8 cellular contexts compared by ENCODE assay signal in the genomic region with DNA sequence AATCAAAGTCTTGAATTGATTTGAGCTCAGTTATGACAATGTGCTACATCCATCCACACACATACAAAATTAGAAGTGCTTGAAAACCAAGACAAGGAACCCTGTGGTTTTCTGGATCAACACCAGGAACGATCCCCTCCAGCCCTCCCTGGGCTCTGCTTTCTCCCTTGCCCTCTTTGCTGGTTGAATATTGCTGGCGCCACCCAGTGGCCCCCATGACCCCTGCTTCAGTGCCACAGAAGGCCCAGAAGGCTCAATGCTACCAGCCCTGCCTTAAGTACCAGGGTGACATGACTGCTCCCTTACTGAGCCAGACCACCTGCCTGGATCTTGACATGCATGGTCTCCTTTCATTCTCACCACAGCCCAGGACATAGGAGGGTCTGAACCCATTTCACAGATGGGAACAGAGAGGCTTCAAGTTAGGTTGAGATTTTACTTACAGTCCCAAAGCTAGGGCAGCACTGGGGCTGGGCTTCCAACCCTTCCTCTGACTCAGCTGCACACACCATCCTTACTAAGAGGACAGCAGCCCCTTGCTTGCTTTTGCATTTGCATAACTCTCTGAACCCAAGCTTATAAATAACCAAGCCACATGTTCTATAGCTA. TPM values are rescaled to one million over a fixed set of nuclear protein-coding genes. Genes with fewer than 3 reads are reported as not detected.
DNase-seq lines count a peak whose midpoint lies in the region; ATAC-seq and TF ChIP-seq lines count a peak whose summit lies in the region.

No MANE protein-coding gene starts in this region.

- H3K4me2 ChIP-seq in trophoblast cell (ENCODE audit: low read length): no peak overlapping the region

- H3K36me3 Mint-ChIP-seq in activated CD4-positive, alpha-beta memory T cell treated with anti-CD3 and anti-CD28 coated beads for 36 hours: no peaks in the 10 kb centered on the region

- CTCF ChIA-PET in activated CD4-positive, alpha-beta memory T cell treated with anti-CD3 and anti-CD28 coated beads for 36 hours (lab: Charles Lee): interaction anchor here (0.6 to 6.6 kb wide), 8 partner anchors 8 to 119 kb away, joined by 3 to 139 read pairs (median 4); a partner anchor contains a TSS

- no peaks in the 10 kb centered on the region for H3K9me3 Mint-ChIP-seq in activated CD4-positive, alpha-beta memory T cell treated with anti-CD3 and anti-CD28 coated beads for 36 hours

- H3K4ac ChIP-seq in trophoblast cell (ENCODE audit: low read depth, low read length): no peak overlapping the region

- no peak overlapping the region for H3K18ac ChIP-seq in trophoblast cell (ENCODE audit: low read length)

- no peak overlapping the region for H3K9ac ChIP-seq in trophoblast cell (ENCODE audit: low read length)

- no peaks in the 10 kb centered on the region for H3K9me3 ChIP-seq in trophoblast cell (ENCODE audit: insufficient read depth, low read depth, low read length)

- H3K79me2 ChIP-seq in trophoblast cell (ENCODE audit: control insufficient read depth, insufficient read depth, low read length, poor library complexity): no peaks in the 10 kb centered on the region

- no peaks in the 10 kb centered on the region for H3K36me3 ChIP-seq in trophoblast cell (ENCODE audit: control insufficient read depth in 1 of 2, insufficient read depth in 2 of 2, low read length in 2 of 2)

- POLR2A ChIA-PET in activated CD4-positive, alpha-beta memory T cell treated with anti-CD3 and anti-CD28 coated beads for 36 hours (lab: Charles Lee): no interaction called here

- no peak overlapping the region for H3K23ac ChIP-seq in trophoblast cell (ENCODE audit: low read length)

- no peak overlapping the region for H3K4me3 ChIP-seq in fibroblast of villous mesenchyme (ENCODE audit: low read depth, low read length)
- no peak overlapping the region for H3K4me3 ChIP-seq in trophoblast cell (ENCODE audit: low read depth, low read length)

- no peak overlapping the region for H3K27ac Mint-ChIP-seq in activated CD4-positive, alpha-beta memory T cell treated with anti-CD3 and anti-CD28 coated beads for 36 hours

- no peaks in the 10 kb centered on the region for H3K27me3 ChIP-seq in trophoblast cell (ENCODE audit: insufficient read depth, low read length)

- no peak overlapping the region for H4K91ac ChIP-seq in trophoblast cell (ENCODE audit: low read depth, low read length)

- H2BK5ac ChIP-seq in trophoblast cell (ENCODE audit: low read depth, low read length, poor library complexity): no peak overlapping the region

- H3K14ac ChIP-seq in trophoblast cell (ENCODE audit: low read length): no peak overlapping the region

- no peaks in the 10 kb centered on the region for H3K27me3 Mint-ChIP-seq in activated CD4-positive, alpha-beta memory T cell treated with anti-CD3 and anti-CD28 coated beads for 36 hours

- H3K4me3 Mint-ChIP-seq in activated CD4-positive, alpha-beta memory T cell treated with anti-CD3 and anti-CD28 coated beads for 36 hours: no peak overlapping the region

- H3K79me1 ChIP-seq in trophoblast cell (ENCODE audit: low read length): no peaks in the 10 kb centered on the region

- H3K4me1 ChIP-seq in trophoblast cell (ENCODE audit: control insufficient read depth in 1 of 2, insufficient read depth in 2 of 2, low read length in 2 of 2): no peaks in the 10 kb centered on the region

- no peak overlapping the region for H2BK12ac ChIP-seq in trophoblast cell (ENCODE audit: low read length)

- ATAC-seq in GM19023 (IDR thresholded peaks at IDR 0.05; ENCODE audit: unreplicated experiment) (peak; percentile 89), HG03045 (IDR thresholded peaks at IDR 0.05; ENCODE audit: unreplicated experiment) (peak; percentile 79)
- ATAC-seq in activated CD4-positive, CD25-positive, alpha-beta regulatory T cell treated with anti-CD3 and anti-CD28 coated beads, Interleukin-2, amount 50 U/mL, for 24 hours: no peak

- no peak overlapping the region for H4K8ac ChIP-seq in trophoblast cell (ENCODE audit: low read depth, low read length)

- no peak overlapping the region for H2AK5ac ChIP-seq in trophoblast cell (ENCODE audit: low read length)

- TF ChIP-seq CTCF in fibroblast of villous mesenchyme (IDR thresholded peaks at IDR 0.05; ENCODE audit: insufficient read depth, low read depth, low read length): peak; percentile 63

- no peak overlapping the region for H2BK120ac ChIP-seq in trophoblast cell (ENCODE audit: insufficient read depth, low read length, poor library complexity)

- no peak overlapping the region for H2AFZ ChIP-seq in trophoblast cell (ENCODE audit: insufficient read depth, low read length, poor library complexity)

- H3K27ac ChIP-seq in trophoblast cell (ENCODE audit: low read depth, low read length): no peak overlapping the region

- no CpG with 5 or more reads among the region's 2 CpGs for WGBS in trophoblast cell (ENCODE audit: extremely low coverage, insufficient coverage, insufficient read length)

- DNase-seq in D341Med (ENCODE audit: low spot score) (peak; percentile 63), NCI-H2107 (lab: John Stamatoyannopoulos, UW) (peak; percentile 69), fibroblast of villous mesenchyme (ENCODE audit: low read depth) (peak; percentile 54), trophoblast cell (peak; percentile 49 to 68)
- peak; percentile 62 for DNase-seq in activated CD4-positive, alpha-beta memory T cell treated with anti-CD3 and anti-CD28 coated beads for 36 hours

- no peak overlapping the region for H4K12ac ChIP-seq in trophoblast cell (ENCODE audit: low read depth, low read length)

- H3K4me1 Mint-ChIP-seq in activated CD4-positive, alpha-beta memory T cell treated with anti-CD3 and anti-CD28 coated beads for 36 hours (ENCODE audit: low read depth): no peaks in the 10 kb centered on the region

- intact Hi-C loops in activated CD4-positive, alpha-beta memory T cell treated with anti-CD3 and anti-CD28 coated beads for 36 hours (cut with micrococcal nuclease): loop anchor here (2.0 to 10.0 kb wide), 2 partner anchors 15 to 739 kb away; a partner anchor contains a TSS

RNA-seq across cellular contexts. Expression of a gene that starts 15.0 kb away (rescaled TPM):
- not detected for total RNA-seq in activated CD4-positive, alpha-beta memory T cell treated with anti-CD3 and anti-CD28 coated beads for 36 hours
- total RNA-seq in fibroblast of villous mesenchyme: 0.64 and 2.2 TPM in 2 replicates
- 0.10 and 0.23 TPM in 2 replicates for polyA plus RNA-seq in trophoblast cell (2013)

Comparison
In these comparisons a context has a peak if more than half of its experiments do, and no peak if none do; other contexts are left out.
1. ATAC-seq: peak in GM19023 (single experiment) and HG03045 (single experiment); none in activated CD4-positive, CD25-positive, alpha-beta regulatory T cell treated with anti-CD3 and anti-CD28 coated beads, Interleukin-2, amount 50 U/mL, for 24 hours (0 of 2).
2. Peak in every context shown above with its lines, with median percentiles within 50 percentile points of each other: DNase-seq.